ENCODE assay signal across 20 cellular contexts in the genomic region with DNA sequence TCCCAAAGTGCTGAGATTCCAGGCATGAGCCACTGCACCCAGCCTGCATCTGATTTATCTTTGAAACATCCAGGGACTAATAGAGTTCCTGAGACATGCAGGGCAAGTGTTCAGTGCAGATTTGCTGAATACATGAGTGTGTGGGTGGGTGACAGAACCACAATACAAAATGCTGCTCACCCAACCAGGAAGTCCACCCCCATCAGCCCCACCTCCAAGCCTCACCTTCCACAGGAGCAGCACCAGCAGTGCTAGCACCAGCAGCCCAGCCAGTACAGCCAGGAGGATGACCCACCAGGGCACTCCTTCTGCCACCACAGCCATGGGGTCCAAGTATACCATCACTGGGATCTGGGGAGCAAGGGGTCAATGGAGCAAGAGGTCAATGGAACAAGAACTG. TPM values are rescaled to one million over a fixed set of nuclear protein-coding genes. Genes with fewer than 3 reads are reported as not detected.
DNase-seq lines count a peak whose midpoint lies in the region; ATAC-seq, FAIRE-seq and TF ChIP-seq lines count a peak whose summit lies in the region.
"Had no signal": no experiment of that assay in that cellular context is flagged by ENCODE, and none has a peak within 500 bp of the region (broad histone marks: within the 10 kb centered on the region; RNA-seq: fewer than 3 reads in every experiment).

No MANE protein-coding gene starts in this region.

- no peaks in the 10 kb centered on the region for H3K9me3 Mint-ChIP-seq in mesothelial cell of epicardium

- ATAC-seq in HG02610 (IDR thresholded peaks at IDR 0.05; ENCODE audit: unreplicated experiment) (peak; percentile 61), HG03045 (IDR thresholded peaks at IDR 0.05; ENCODE audit: unreplicated experiment) (no peak)
- ATAC-seq: lower lobe of right lung, T-helper 17 cell had no signal

- no peak overlapping the region for H3K27ac Mint-ChIP-seq in mesothelial cell of epicardium
- H3K27ac Mint-ChIP-seq: T-helper 17 cell had no signal

- TF ChIP-seq CTCF in bronchial epithelial cell (IDR thresholded peaks at IDR 0.05; ENCODE audit: insufficient read depth, low read length, severe bottlenecking): no peak
- no peak for TF ChIP-seq CTCF in mesothelial cell of epicardium (IDR thresholded peaks at IDR 0.05; ENCODE audit: unreplicated experiment)
- no peak for TF ChIP-seq CTCF in WERI-Rb-1 (IDR thresholded peaks at IDR 0.05; ENCODE audit: low read depth, low read length)

- H3K36me3 Mint-ChIP-seq in mesothelial cell of epicardium: no peaks in the 10 kb centered on the region

- H3K27me3 ChIP-seq in bronchial epithelial cell (ENCODE audit: control insufficient read depth, insufficient read depth, low read length): peaks cover 2% of the 10 kb centered on the region
- no peaks in the 10 kb centered on the region for H3K27me3 ChIP-seq in WERI-Rb-1 (ENCODE audit: insufficient read depth, low read depth, severe bottlenecking)
- H3K27me3 ChIP-seq: esophagus muscularis mucosa, vagina had no signal

- H3K4me3 ChIP-seq in bronchial epithelial cell (ENCODE audit: low read depth, low read length): no peak overlapping the region
- H3K4me3 ChIP-seq in WERI-Rb-1 (ENCODE audit: low read depth, low read length): no peak overlapping the region
- H3K4me3 ChIP-seq: coronary artery, esophagus muscularis mucosa, lower lobe of right lung, skin epidermis, vagina had no signal

- no peaks in the 10 kb centered on the region for H3K9me3 ChIP-seq in WERI-Rb-1 (ENCODE audit: severe bottlenecking)
- H3K9me3 ChIP-seq: esophagus muscularis mucosa, lower lobe of right lung, vagina had no signal

- H3K27me3 Mint-ChIP-seq in mesothelial cell of epicardium (ENCODE audit: low read depth): peaks cover 19% of the 10 kb centered on the region

- H3K4me3 Mint-ChIP-seq in mesothelial cell of epicardium: no peak overlapping the region
- H3K4me3 Mint-ChIP-seq: T-helper 17 cell had no signal

- no peaks in the 10 kb centered on the region for H3K36me3 ChIP-seq in bronchial epithelial cell (ENCODE audit: control insufficient read depth, insufficient read depth, low read length)
- H3K36me3 ChIP-seq in WERI-Rb-1: peaks cover 2% of the 10 kb centered on the region; the same call in 1 of the 2 replicates
- H3K36me3 ChIP-seq: lower lobe of right lung, vagina had no signal

- FAIRE-seq in bronchial epithelial cell (lab: Jason Lieb, UNC): no peak
- FAIRE-seq: GM19239 had no signal

- DNase-seq in activated gamma-delta T cell treated with Interleukin-2 at 50 U/mL for 16 hours: peak; percentile 15
- DNase-seq in activated gamma-delta T cell (lab: John Stamatoyannopoulos, UW): no peak
- DNase-seq in bronchial epithelial cell (ENCODE audit: low read depth): peak; percentile 36
- DNase-seq in stimulated activated CD8-positive, alpha-beta memory T cell treated with anti-CD3 and anti-CD28 coated beads, Interleukin-4, amount 100 ng/mL, for 48 hours: peak; percentile 58
- no peak for DNase-seq in mesothelial cell of epicardium (ENCODE audit: low spot score in 2 of 2, unreplicated experiment in 2 of 2)
- DNase-seq in WERI-Rb-1: no peak
- DNase-seq: activated CD4-positive, alpha-beta T cell treated with anti-CD3 and anti-CD28 coated beads for 4 hours; hypothalamus; lower lobe of right lung; NCI-H524 treated with DMSO at 0.1 percent for 48 hours; T-helper 17 cell had no signal

- no peak overlapping the region for H3K27ac ChIP-seq in WERI-Rb-1
- H3K27ac ChIP-seq: coronary artery, esophagus muscularis mucosa, lower lobe of right lung, RWPE1, skin epidermis, vagina had no signal

- no peaks in the 10 kb centered on the region for H3K4me1 Mint-ChIP-seq in mesothelial cell of epicardium

RNA-seq across cellular contexts. Expression of gene ITGA7, which starts 20.0 kb away (rescaled TPM):
- total RNA-seq in bronchial epithelial cell (0.79 and 1.3 TPM in 2 replicates), mesothelial cell of epicardium (32.5 to 34.0 TPM (median 33.2 TPM) in 3 replicates)

RNA-seq across cellular contexts. Expression of gene BLOC1S1, which starts 28.1 kb away (rescaled TPM):
- 64.5 and 89.1 TPM in 2 replicates for total RNA-seq in bronchial epithelial cell
- 58.0 to 63.4 TPM (median 61.6 TPM) in 3 replicates for total RNA-seq in mesothelial cell of epicardium

RNA-seq across cellular contexts. Expression of gene RDH5, which starts 32.4 kb away (rescaled TPM):
- total RNA-seq in bronchial epithelial cell: 1.1 and 2.3 TPM in 2 replicates
- total RNA-seq in mesothelial cell of epicardium: 9.7 to 11.2 TPM (median 11.2 TPM) in 3 replicates

RNA-seq across cellular contexts. Expression of gene CD63, which starts 41.1 kb away (rescaled TPM):
- total RNA-seq in bronchial epithelial cell (1,301 and 1,307 TPM in 2 replicates), mesothelial cell of epicardium (429 to 438 TPM (median 438 TPM) in 3 replicates)

RNA-seq across cellular contexts. Expression of gene OR10P1, which starts 51.1 kb away (rescaled TPM):
- not detected in 2 replicates for total RNA-seq in bronchial epithelial cell
- not detected in 3 replicates for total RNA-seq in mesothelial cell of epicardium
- total RNA-seq: esophagus muscularis mucosa, H4, lower lobe of right lung, T-helper 17 cell, vagina had no signal

Comparison
In these comparisons a context has a peak if more than half of its experiments do, and no peak if none do; other contexts are left out.
1. DNase-seq: peak in activated gamma-delta T cell treated with Interleukin-2 at 50 U/mL for 16 hours (single experiment), bronchial epithelial cell (single experiment) and stimulated activated CD8-positive, alpha-beta memory T cell treated with anti-CD3 and anti-CD28 coated beads, Interleukin-4, amount 100 ng/mL, for 48 hours (single experiment); none in activated gamma-delta T cell (single experiment), mesothelial cell of epicardium (0 of 2) and WERI-Rb-1 (single experiment).
2. RNA of gene ITGA7, which starts 20.0 kb away (total RNA-seq): 32.5 to 34.0 TPM in mesothelial cell of epicardium; 0.79 to 1.3 TPM in bronchial epithelial cell; every median in the first group is over 10 times any median in the second.